8 cellular contexts compared by ENCODE assay signal in genomic region chr12:10722905-10723866, GRCh38. TPM values are rescaled to one million over a fixed set of nuclear protein-coding genes. Genes with fewer than 3 reads are reported as not detected.
A peak's percentile ranks its signal among the peaks of the same experiment; 100 is the strongest.
DNase-seq lines count a peak whose midpoint lies in the region; ATAC-seq and TF ChIP-seq lines count a peak whose summit lies in the region.

Gene YBX3 (minus strand): TSS chr12:10723323. CDS start chr12:10723111, 212 bp downstream.

- DNase-seq in CD8-positive, alpha-beta T cell = peak; percentile 20 to 61 (median 56)
- DNase-seq in HL-60 (ENCODE audit: low read depth in 1 of 2, low spot score in 1 of 2) (peak in 1 of 2 experiments; percentile 81), SK-MEL-5 (ENCODE audit: low read depth, low spot score) (peak; percentile 88), amniotic epithelial cell (ENCODE audit: low read depth) (peak; percentile 81), heart right ventricle (peak; percentile 87 to 92), pons (ENCODE audit: low spot score) (peak; percentile 48), ureter (ENCODE audit: low spot score) (peak; percentile 92)

- intact Hi-C loops in CD8-positive, alpha-beta T cell (cut with DNase I, micrococcal nuclease) = loop anchor here (1.0 to 10.0 kb wide), 9 partner anchors 50 to 1992 kb away; partner anchors contain the start of genes CDKN1B (in 1 of the 2), GABARAPL1 (in 1 of the 2) and MAGOHB (in 1 of the 2)
- intact Hi-C loops in heart right ventricle (cut with DNase I) = loop anchor here in 8 of 10 donors (1.0 to 10.0 kb wide), 9 partner anchors 26 to 511 kb away; partner anchors contain the start of genes GABARAPL1 (in 5 of the 8) and MAGOHB (in 4 of the 8)

- H3K27ac ChIP-seq in CD8-positive, alpha-beta T cell (ENCODE audit: low read depth, low read length) = peak within 1 kb of the TSS; percentile 94
- peak within 1 kb of the TSS; percentile 94 for H3K27ac ChIP-seq in HL-60 (replicated peaks)
- H3K27ac ChIP-seq in heart right ventricle = peak within 1 kb of the TSS; percentile 93 to 100 (median 98)

- peak within 1 kb of the TSS; percentile 93 for H3K27ac Mint-ChIP-seq in CD8-positive, alpha-beta T cell

- no peaks in the 10 kb centered on the region for H3K36me3 ChIP-seq in CD8-positive, alpha-beta T cell (ENCODE audit: insufficient read depth, low read length)
- no peaks in the 10 kb centered on the region for H3K36me3 ChIP-seq in heart right ventricle

- TF ChIP-seq CTCF in CD8-positive, alpha-beta T cell (IDR thresholded peaks at IDR 0.05) = no peak
- TF ChIP-seq CTCF in HL-60 (IDR thresholded peaks at IDR 0.05; ENCODE audit: insufficient read depth, low read length) (no peak), heart right ventricle (IDR thresholded peaks at IDR 0.05) (no peak)

- no peaks in the 10 kb centered on the region for H3K9me3 ChIP-seq in CD8-positive, alpha-beta T cell (ENCODE audit: low read length)
- H3K9me3 ChIP-seq in heart right ventricle = no peaks in the 10 kb centered on the region

- peak; percentile 19 for ATAC-seq in CD8-positive, alpha-beta T cell
- ATAC-seq in GM19452 (IDR thresholded peaks at IDR 0.05; ENCODE audit: unreplicated experiment) = peak; percentile 39
- peak; percentile 77 to 84 (median 82) for ATAC-seq in heart right ventricle

- POLR2A ChIA-PET in CD8-positive, alpha-beta T cell (lab: Charles Lee) = interaction anchor here (1.1 to 2.2 kb wide), 2 partner anchors 8 to 9 kb away, joined by 4 to 7 read pairs; no protein-coding TSS in a partner anchor

- H3K9me3 Mint-ChIP-seq in CD8-positive, alpha-beta T cell = no peaks in the 10 kb centered on the region

- peaks cover 25% of the 10 kb centered on the region for H3K4me1 ChIP-seq in CD8-positive, alpha-beta T cell (ENCODE audit: insufficient read depth, low read length)
- H3K4me1 ChIP-seq in heart right ventricle = peaks cover 7 to 44% (median 41%) of the 10 kb centered on the region in 9 donors

- CTCF ChIA-PET in CD8-positive, alpha-beta T cell (lab: Charles Lee) = interaction anchor here (1.0 to 3.8 kb wide), 4 partner anchors 9 to 26 kb away, joined by 3 to 12 read pairs (median 4); no protein-coding TSS in a partner anchor

- peak within 1 kb of the TSS; percentile 91 for H3K4me3 Mint-ChIP-seq in CD8-positive, alpha-beta T cell

- in situ Hi-C loops in SK-MEL-5 (cut with HindIII; ENCODE audit: low pct_unique_long_range_greater_than_20kb, low sequenced_read_pairs) = no loop called here

- H3K4me1 Mint-ChIP-seq in CD8-positive, alpha-beta T cell (ENCODE audit: low read depth) = peaks cover 42% of the 10 kb centered on the region

- no peaks in the 10 kb centered on the region for H3K27me3 ChIP-seq in CD8-positive, alpha-beta T cell (ENCODE audit: insufficient read depth, low read length)
- H3K27me3 ChIP-seq in HL-60 (ENCODE audit: insufficient read depth, poor library complexity, severe bottlenecking) (no peaks in the 10 kb centered on the region), heart right ventricle (peaks cover 0 to 18% (median 0%) of the 10 kb centered on the region in 7 donors)

- H3K36me3 Mint-ChIP-seq in CD8-positive, alpha-beta T cell = peaks cover 7% of the 10 kb centered on the region

- 0% methylated on average over 60 to 97 of the region's 97 CpGs for WGBS in heart right ventricle, 2 donors

- peaks cover 23% of the 10 kb centered on the region for H3K27me3 Mint-ChIP-seq in CD8-positive, alpha-beta T cell (ENCODE audit: low read depth)

- H3K4me3 ChIP-seq in CD8-positive, alpha-beta T cell (ENCODE audit: low read depth, low read length) = peak within 1 kb of the TSS; percentile 72
- H3K4me3 ChIP-seq in HL-60 (replicated peaks; ENCODE audit: insufficient read depth, low read length) (peak within 1 kb of the TSS; percentile 54), heart right ventricle (peak within 1 kb of the TSS; percentile 73 to 95 (median 92))

RNA-seq across cellular contexts. Expression of gene YBX3, which starts in this region (rescaled TPM):
- 100 to 1,000 TPM; 257 to 273 TPM for total RNA-seq in CD8-positive, alpha-beta T cell
- total RNA-seq in SK-MEL-5 (2014; rRNA removed; shearing (Covaris generic)) = 55.1 and 64.7 TPM in 2 replicates
- polyA plus RNA-seq in SK-MEL-5 (2015; cell fraction: cytosol; rRNA removed) = 224 and 225 TPM in 2 replicates
- polyA plus RNA-seq in SK-MEL-5 (2015; cell fraction: nucleus; rRNA removed) = 494 and 519 TPM in 2 replicates
- total RNA-seq in heart right ventricle = 1,000 to 10,000 TPM in 1 of 10 donors, 100 to 1,000 TPM in 9; 516 to 1,012 (median 632) TPM
- 1,000 to 10,000 TPM in 1 of 2 donors, 100 to 1,000 TPM in 1; 244 to 1,254 TPM for polyA plus RNA-seq in heart right ventricle
- 318 TPM for total RNA-seq in ureter

Comparison
In these comparisons a context has a peak if more than half of its experiments do, and no peak if none do; other contexts are left out.
1. ATAC-seq: peak in every context shown above with its lines; median percentile 82 in heart right ventricle; 39 in GM19452; 19 in CD8-positive, alpha-beta T cell.